In genomic region chr1:1662392-1662791, GRCh38 we compare ENCODE assay signal across 7 cellular contexts. TPM values are rescaled to one million over a fixed set of nuclear protein-coding genes. Genes with fewer than 3 reads are reported as not detected.
A peak's percentile ranks its signal among the peaks of the same experiment; 100 is the strongest.
DNase-seq lines count a peak whose midpoint lies in the region; ATAC-seq and TF ChIP-seq lines count a peak whose summit lies in the region.
"Not testable (repeated sequence)": the region's sequence is repeated elsewhere in the genome, so short reads cannot be mapped to it uniquely, and the experiment has no call there.

No MANE protein-coding gene starts in this region.

- not testable (repeated sequence) for TF ChIP-seq CTCF in adrenal gland (IDR thresholded peaks at IDR 0.05); fibroblast of the aortic adventitia (IDR thresholded peaks at IDR 0.05; ENCODE audit: insufficient read depth, low read length); omental fat pad (IDR thresholded peaks at IDR 0.05)

- H3K9ac ChIP-seq in SK-N-MC (ENCODE audit: insufficient read length): not testable (repeated sequence)

- peak; percentile 8 for ATAC-seq in omental fat pad (ENCODE audit: low FRiP score)

- TF ChIP-seq POLR2A in adrenal gland (IDR thresholded peaks at IDR 0.05): not testable (repeated sequence)

- H3K9me3 ChIP-seq in SK-N-MC (ENCODE audit: low read depth, low read length); adrenal gland (replicated peaks in 1 of 3): not testable (repeated sequence)

- H3K4me1 ChIP-seq in adrenal gland (replicated peaks in 1 of 2): not testable (repeated sequence)

- DNase-seq in GM04504 (ENCODE audit: low read depth): peak; percentile 59
- not testable (repeated sequence) for DNase-seq in SK-N-MC (ENCODE audit: low read depth, low spot score); omental fat pad (ENCODE audit: low spot score)
- DNase-seq in adrenal gland: peak in 1 of 7 donors; percentile 11
- DNase-seq in dedifferentiated amniotic fluid mesenchymal stem cell (ENCODE audit: extremely low spot score): peak; percentile 55
- DNase-seq in fibroblast of the aortic adventitia (ENCODE audit: low read depth): peak; percentile 33

- H3K27ac ChIP-seq in SK-N-MC: peak overlapping the region; percentile 85
- H3K27ac ChIP-seq in adrenal gland: peak overlapping the region in 3 of 5 donors; percentile 14 to 72 (median 52)
- peak overlapping the region in 15 of 21 experiments; percentile 18 to 79 (median 62) for H3K27ac ChIP-seq in skin epidermis

- 55 to 77% (median 70%) methylated on average over 4 to 9 of the region's 9 CpGs for WGBS in adrenal gland, 4 donors

- H3K36me3 ChIP-seq in SK-N-MC (ENCODE audit: insufficient read depth, low read length) (peaks cover 16% of the 10 kb centered on the region; the same call in 1 of the 2 replicates), adrenal gland (replicated peaks in 1 of 2) (peaks cover 0 to 20% of the 10 kb centered on the region in 2 donors)

- intact Hi-C loops in adrenal gland (cut with DNase I): not testable (repeated sequence)

- not testable (repeated sequence) for H3K27me3 ChIP-seq in adrenal gland

- H3K4me3 ChIP-seq in SK-N-MC: peak overlapping the region; percentile 21
- not testable (repeated sequence) for H3K4me3 ChIP-seq in adrenal gland; fibroblast of the aortic adventitia (ENCODE audit: low read depth, low read length); skin epidermis

RNA-seq across cellular contexts. Expression of gene CDK11B, which starts 3.6 kb away (rescaled TPM):
- total RNA-seq in adrenal gland: 10 to 100 TPM in 7 of 8 donors, 1 to 10 TPM in 1; 8.8 to 23.6 (median 17.6) TPM
- polyA plus RNA-seq in adrenal gland: 10 to 100 TPM; 26.5 to 65.4 (median 43.6) TPM
- 10.5 and 21.6 TPM in 2 replicates for total RNA-seq in fibroblast of the aortic adventitia (ENCODE audit: low replicate concordance)
- 10 to 100 TPM; 16.3 to 25.3 (median 19.2) TPM for total RNA-seq in omental fat pad

RNA-seq across cellular contexts. Expression of gene SLC35E2B, which starts 30.2 kb away (rescaled TPM):
- total RNA-seq in adrenal gland (10 to 100 TPM; 20.6 to 89.5 (median 51.8) TPM), fibroblast of the aortic adventitia (ENCODE audit: low replicate concordance) (37.6 and 54.8 TPM in 2 replicates), omental fat pad (10 to 100 TPM; 22.1 to 52.9 (median 36.0) TPM)
- 10 to 100 TPM; 11.2 to 50.8 (median 37.4) TPM for polyA plus RNA-seq in adrenal gland

RNA-seq across cellular contexts. Expression of gene MMP23B, which starts 30.4 kb away (rescaled TPM):
- total RNA-seq in adrenal gland (10 to 100 TPM in 3 of 8 donors, 1 to 10 TPM in 5; 1.6 to 21.5 (median 8.8) TPM), fibroblast of the aortic adventitia (ENCODE audit: low replicate concordance) (13.5 and 35.2 TPM in 2 replicates), omental fat pad (10 to 100 TPM in 3 of 4 donors, 1 to 10 TPM in 1; 9.8 to 61.7 (median 18.5) TPM)
- polyA plus RNA-seq in adrenal gland: 10 to 100 TPM in 1 of 3 donors, 1 to 10 TPM in 1, not detected in 1; 9.8 to 28.0 TPM

RNA-seq across cellular contexts. Expression of gene MIB2, which starts 47.1 kb away (rescaled TPM):
- total RNA-seq in adrenal gland: 100 to 1,000 TPM in 2 of 8 donors, 10 to 100 TPM in 6; 28.3 to 158 (median 85.8) TPM
- 100 to 1,000 TPM in 2 of 3 donors, 1 to 10 TPM in 1; 1.3 to 608 (median 224) TPM for polyA plus RNA-seq in adrenal gland
- total RNA-seq in fibroblast of the aortic adventitia (ENCODE audit: low replicate concordance): 37.7 and 62.1 TPM in 2 replicates
- total RNA-seq in omental fat pad: 10 to 100 TPM; 33.7 to 52.2 (median 40.2) TPM
